ENCODE assay signal across 26 cellular contexts in genomic region chr3:196987022-196987421, GRCh38.
"Had no signal": no experiment of that assay in that cellular context is flagged by ENCODE, and none has a peak within 500 bp of the region (broad histone marks: within the 10 kb centered on the region; RNA-seq: fewer than 3 reads in every experiment).

No MANE protein-coding gene starts in this region.

- H3K79me2 ChIP-seq: parathyroid adenoma had no signal

- H3K9me3 ChIP-seq: colonic mucosa, gastrocnemius medialis, prostate gland, thyroid gland, vagina had no signal

- H3K4me3 Mint-ChIP-seq: dendritic cell treated with granulocyte-macrophage colony-stimulating factor and Interleukin-4, amounts not matched to agents 40 ng/mL and 50 ng/mL, for 4 days; endodermal cell; memory B cell; nephron; neural progenitor cell; stimulated activated naive CD8-positive, alpha-beta T cell treated with anti-CD3 and anti-CD28 coated beads, Interleukin-15, amount 100 ng/mL, for 72 hours had no signal

- H3K4me1 ChIP-seq: colonic mucosa, gastrocnemius medialis, neural progenitor cell, prostate gland, vagina had no signal

- H3K4me3 ChIP-seq: colonic mucosa, gastrocnemius medialis, lung, neural progenitor cell, prostate gland, right atrium auricular region, skin epidermis, thyroid gland, vagina had no signal

- H3K36me3 ChIP-seq: colonic mucosa, gastrocnemius medialis, neural progenitor cell, prostate gland, right atrium auricular region, thyroid gland, vagina had no signal

- H3K27me3 ChIP-seq: colonic mucosa, gastrocnemius medialis, neural progenitor cell, right atrium auricular region, thyroid gland, vagina had no signal

- H3K27ac ChIP-seq: colonic mucosa, epithelial cell of prostate, gastrocnemius medialis, neural progenitor cell, prostate gland, right atrium auricular region, skin epidermis, thyroid gland, vagina had no signal

- H3K27ac Mint-ChIP-seq: dendritic cell treated with granulocyte-macrophage colony-stimulating factor and Interleukin-4, amounts not matched to agents 40 ng/mL and 50 ng/mL, for 4 days; endodermal cell; memory B cell; nephron; neural progenitor cell; stimulated activated naive CD8-positive, alpha-beta T cell treated with anti-CD3 and anti-CD28 coated beads, Interleukin-15, amount 100 ng/mL, for 72 hours had no signal

- ATAC-seq: esophagus mucosa; gastrocnemius medialis; left lobe of liver; stimulated activated naive CD8-positive, alpha-beta T cell treated with anti-CD3 and anti-CD28 coated beads, Interleukin-15, amount 100 ng/mL, for 72 hours had no signal

- H3K4me2 ChIP-seq: neural progenitor cell had no signal

- H3K4me1 Mint-ChIP-seq: endodermal cell; memory B cell; nephron; stimulated activated naive CD8-positive, alpha-beta T cell treated with anti-CD3 and anti-CD28 coated beads, Interleukin-15, amount 100 ng/mL, for 72 hours had no signal

- H3K9ac ChIP-seq: neural progenitor cell, parathyroid adenoma had no signal

- H2AFZ ChIP-seq: neural progenitor cell, parathyroid adenoma had no signal

- DNase-seq: colonic mucosa; effector CD8-positive, alpha-beta T cell; endodermal cell; foreskin fibroblast; gastrocnemius medialis; kidney; stimulated activated CD4-positive, alpha-beta T cell treated with anti-CD3 and anti-CD28 coated beads, Interleukin-1b, Interleukin-23, amount 100 ng/mL, for 48 hours; stimulated activated CD4-positive, alpha-beta T cell treated with anti-CD3 and anti-CD28 coated beads, Interleukin-4, amount 100 ng/mL, for 1 hour; stimulated activated CD8-positive, alpha-beta memory T cell treated with anti-CD3 and anti-CD28 coated beads, Interleukin-4, amount 100 ng/mL, for 48 hours; stimulated activated naive CD4-positive, alpha-beta T cell; stimulated activated naive CD8-positive, alpha-beta T cell treated with anti-CD3 and anti-CD28 coated beads, Interleukin-15, amount 100 ng/mL, for 72 hours; thyroid gland; trophoblast cell had no signal
